ENCODE assay signal across 8 cellular contexts in genomic region chr1:203307690-203308126, GRCh38. TPM values are rescaled to one million over a fixed set of nuclear protein-coding genes. Genes with fewer than 3 reads are reported as not detected.
DNase-seq lines count a peak whose midpoint lies in the region; ATAC-seq, FAIRE-seq and TF ChIP-seq lines count a peak whose summit lies in the region.

No MANE protein-coding gene starts in this region.

- no peak for TF ChIP-seq EP300 in GM12878 (IDR thresholded peaks at IDR 0.05; ENCODE audit: borderline replicate concordance in 1 of 2, control insufficient read depth in 1 of 2, low read depth in 2 of 2, low read length in 2 of 2)

- RAD21 ChIA-PET in GM12878 (lab: Charles Lee; ENCODE audit: unreplicated experiment): interaction anchor here (0.6 to 9.7 kb wide), 12 partner anchors 8 to 1927 kb away, joined by 3 to 470 read pairs (median 8); no protein-coding TSS in a partner anchor

- peak overlapping the region; percentile 96 for H3K4me3 Mint-ChIP-seq in activated CD4-positive, alpha-beta T cell treated with anti-CD3 and anti-CD28 coated beads, Interleukin-2, amount 10 ng/mL, durations not matched to agents 7 days and 5 days

- in situ Hi-C loops in GM12878 (cut with MboI): no loop called here

- peaks cover 34% of the 10 kb centered on the region for H3K4me1 ChIP-seq in GM12878 (ENCODE audit: control insufficient read depth, insufficient read depth, low read length)
- peaks cover 4 to 8% of the 10 kb centered on the region in 2 donors for H3K4me1 ChIP-seq in lung (ENCODE audit: control insufficient read depth in 2 of 2, insufficient read depth in 2 of 2, low read length in 2 of 2)
- H3K4me1 ChIP-seq in thyroid gland: peaks cover 27 to 55% of the 10 kb centered on the region in 2 donors

- H3K27me3 ChIP-seq in GM12878 (replicated peaks in 1 of 2; ENCODE audit: control insufficient read depth in 2 of 2, insufficient read depth in 2 of 2, low read length in 1 of 2) (no peaks in the 10 kb centered on the region), lung (ENCODE audit: control insufficient read depth, insufficient read depth) (no peaks in the 10 kb centered on the region), thyroid gland (no peaks in the 10 kb centered on the region)

- intact Hi-C loops in GM12878 (cut with micrococcal nuclease; ENCODE audit: unreplicated experiment): no loop called here
- intact Hi-C loops in thyroid gland (cut with DNase I): no loop called here

- H2AFZ ChIP-seq in GM12878 (ENCODE audit: control insufficient read depth, low read depth, low read length): no peak overlapping the region

- H3K4me3 ChIP-seq in GM12878 (peak overlapping the region; percentile 97), lung (peak overlapping the region; percentile 39), thyroid gland (replicated peaks in 1 of 3) (peak overlapping the region in 2 of 3 donors; percentile 3 to 99)

- peak overlapping the region; percentile 90 for H3K9ac ChIP-seq in GM12878 (ENCODE audit: control insufficient read depth, insufficient read depth, low read length)

- peaks cover 62% of the 10 kb centered on the region for H3K36me3 Mint-ChIP-seq in activated CD4-positive, alpha-beta T cell treated with anti-CD3 and anti-CD28 coated beads, Interleukin-2, amount 10 ng/mL, durations not matched to agents 7 days and 5 days (ENCODE audit: low read depth)

- TF ChIP-seq RAD21 in GM12878 (IDR thresholded peaks at IDR 0.05; ENCODE audit: insufficient read depth, low read depth, low read length): no peak

- no peak for DNase-seq in activated CD4-positive, alpha-beta T cell treated with anti-CD3 and anti-CD28 coated beads, Interleukin-2, amount 10 ng/mL, durations not matched to agents 7 days and 5 days
- no peak for DNase-seq in activated CD4-positive, alpha-beta T cell treated with anti-CD3 and anti-CD28 coated beads for 48 hours
- DNase-seq in GM12878 (ENCODE audit: low read depth, low spot score) (no peak), lung (ENCODE audit: low spot score) (no peak), thyroid gland (no peak), GM19239 (ENCODE audit: insufficient read length, low spot score) (no peak)
- no peak for DNase-seq in stimulated activated naive CD4-positive, alpha-beta T cell treated with Interleukin-2 at 50 U/mL for 16 hours (lab: John Stamatoyannopoulos, UW)

- peak overlapping the region; percentile 96 for H3K27ac Mint-ChIP-seq in activated CD4-positive, alpha-beta T cell treated with anti-CD3 and anti-CD28 coated beads, Interleukin-2, amount 10 ng/mL, durations not matched to agents 7 days and 5 days

- no peaks in the 10 kb centered on the region for H3K9me3 Mint-ChIP-seq in activated CD4-positive, alpha-beta T cell treated with anti-CD3 and anti-CD28 coated beads, Interleukin-2, amount 10 ng/mL, durations not matched to agents 7 days and 5 days

- H3K79me2 ChIP-seq in GM12878 (ENCODE audit: control insufficient read depth, insufficient read depth, low read length): peaks cover 62% of the 10 kb centered on the region

- TF ChIP-seq CTCF in GM12878 (IDR thresholded peaks at IDR 0.05 in 2 of 3, conservative IDR thresholded peaks at IDR 0.05 in 1 of 3; ENCODE audit: control insufficient read depth in 2 of 3, extremely low read depth in 1 of 3, insufficient read depth in 1 of 3, low read depth in 3 of 3, low read length in 3 of 3): no peak
- TF ChIP-seq CTCF in lung (IDR thresholded peaks at IDR 0.05; ENCODE audit: control extremely low read depth, extremely low read depth): no peak
- no peak for TF ChIP-seq CTCF in thyroid gland (IDR thresholded peaks at IDR 0.05)

- H4K20me1 ChIP-seq in GM12878 (ENCODE audit: control insufficient read depth, insufficient read depth): peaks cover 10% of the 10 kb centered on the region

- H3K36me3 ChIP-seq in GM12878 (ENCODE audit: control insufficient read depth in 2 of 2, insufficient read depth in 2 of 2, low read length in 1 of 2) (peaks cover 4 to 12% of the 10 kb centered on the region in 2 experiments), lung (ENCODE audit: control insufficient read depth in 2 of 2, insufficient read depth in 2 of 2, low read length in 2 of 2) (peaks cover 0 to 16% of the 10 kb centered on the region in 2 donors), thyroid gland (peaks cover 0 to 37% of the 10 kb centered on the region in 2 donors)

- BruUV-seq in GM12878 (replicated peaks; lab: Mats Ljungman, UMichigan): no TSS peak

- TF ChIP-seq POLR2A in GM12878 (IDR thresholded peaks at IDR 0.05; ENCODE audit: low read depth, low read length) (no peak), thyroid gland (IDR thresholded peaks at IDR 0.05) (no peak)

- SMC1A ChIA-PET in GM12878 (lab: Charles Lee; ENCODE audit: uncharacterized antibody, unreplicated experiment): interaction anchor here (0.8 to 9.7 kb wide), 10 partner anchors 9 to 133 kb away, joined by 3 to 406 read pairs (median 20); no protein-coding TSS in a partner anchor

- WGBS in GM12878 (ENCODE audit: insufficient coverage, insufficient replicate concordance, low lambda C conversion rate, missing lambda C conversion rate): 0% methylated on average over 2 of the region's 2 CpGs
- whole genome bisulfite sequencing in lung, 2 donors: 19 to 34% methylated on average over 2 of the region's 2 CpGs
- WGBS in thyroid gland, 2 donors: 10 to 21% methylated on average over 2 of the region's 2 CpGs

- no peak for FAIRE-seq in GM12878 (lab: Jason Lieb, UNC)
- no peak for FAIRE-seq in GM19239 (lab: Jason Lieb, UNC)

- no peaks in the 10 kb centered on the region for H3K27me3 Mint-ChIP-seq in activated CD4-positive, alpha-beta T cell treated with anti-CD3 and anti-CD28 coated beads, Interleukin-2, amount 10 ng/mL, durations not matched to agents 7 days and 5 days

- H3K4me1 Mint-ChIP-seq in activated CD4-positive, alpha-beta T cell treated with anti-CD3 and anti-CD28 coated beads, Interleukin-2, amount 10 ng/mL, durations not matched to agents 7 days and 5 days: peaks cover 66% of the 10 kb centered on the region

- peak overlapping the region; percentile 91 for H3K4me2 ChIP-seq in GM12878 (ENCODE audit: control insufficient read depth, insufficient read depth)

- POLR2A ChIA-PET in activated CD4-positive, alpha-beta T cell treated with anti-CD3 and anti-CD28 coated beads, Interleukin-2, amount 10 ng/mL, durations not matched to agents 7 days and 5 days (lab: Charles Lee): interaction anchor here (1.2 to 3.3 kb wide), 4 partner anchors 13 to 19 kb away, joined by 4 to 20 read pairs (median 8); no protein-coding TSS in a partner anchor
- POLR2A ChIA-PET in GM12878 (lab: Charles Lee): interaction anchor here (1.0 to 10.0 kb wide), 10 partner anchors 8 to 121 kb away, joined by 3 to 393 read pairs (median 18); no protein-coding TSS in a partner anchor

- peak overlapping the region; percentile 61 for H3K27ac ChIP-seq in GM12878 (ENCODE audit: control insufficient read depth, insufficient read depth)
- H3K27ac ChIP-seq in lung (ENCODE audit: low read depth in 1 of 2, low read length in 1 of 2): peak overlapping the region in 1 of 2 donors; percentile 75
- H3K27ac ChIP-seq in thyroid gland: peak overlapping the region; percentile 99 to 100 (median 99)

- no peak for ATAC-seq in GM12878
- no peak for ATAC-seq in lung (ENCODE audit: insufficient read depth, low FRiP score)
- no peak for ATAC-seq in GM18909 (IDR thresholded peaks at IDR 0.05; ENCODE audit: poor library complexity, unreplicated experiment)

- H3K9me3 ChIP-seq in GM12878 (replicated peaks; ENCODE audit: control insufficient read depth, insufficient read depth, low read length): no peaks in the 10 kb centered on the region
- H3K9me3 ChIP-seq in lung (ENCODE audit: control insufficient read depth in 2 of 2, insufficient read depth in 1 of 2, low read length in 1 of 2): no peaks in the 10 kb centered on the region
- no peaks in the 10 kb centered on the region for H3K9me3 ChIP-seq in thyroid gland

- CTCF ChIA-PET in activated CD4-positive, alpha-beta T cell treated with anti-CD3 and anti-CD28 coated beads, Interleukin-2, amount 10 ng/mL, durations not matched to agents 7 days and 5 days (lab: Charles Lee): interaction anchor here (0.6 to 9.7 kb wide), 12 partner anchors 10 to 962 kb away, joined by 3 to 144 read pairs (median 12); no protein-coding TSS in a partner anchor
- CTCF ChIA-PET in GM12878 (lab: Yijun Ruan, JAX): interaction anchor here (0.7 to 9.4 kb wide), 16 partner anchors 9 to 180 kb away, joined by 3 to 281 read pairs (median 14); no protein-coding TSS in a partner anchor

RNA-seq across cellular contexts. Expression of gene BTG2, which starts 2.4 kb away (rescaled TPM):
- total RNA-seq in activated CD4-positive, alpha-beta T cell treated with anti-CD3 and anti-CD28 coated beads, Interleukin-2, amount 10 ng/mL, durations not matched to agents 7 days and 5 days: 10 to 100 TPM; 73.6 to 82.3 TPM
- total RNA-seq in GM12878 (2013; cell fraction: nucleolus; rRNA removed): 76.6 and 80.8 TPM in 2 replicates
- total RNA-seq in GM12878 (2014; rRNA removed): 127 and 144 TPM in 2 replicates
- total RNA-seq in GM12878 (2014; rRNA removed; fragmentation: Illumina TruSeq; extraction: Trizol): 66.4 and 68.1 TPM in 2 replicates
- 109 TPM in 2 replicates for total RNA-seq in GM12878 (2021)
- 33.7 TPM for polyA plus RNA-seq in GM12878 (2011; ENCODE audit: low read depth)
- 131 and 136 TPM in 2 replicates for polyA plus RNA-seq in GM12878 (2011; rRNA removed)
- polyA plus RNA-seq in GM12878 (2011; cell fraction: cytosol; rRNA removed): 145 and 154 TPM in 2 replicates
- polyA plus RNA-seq in GM12878 (2011; cell fraction: nucleus; rRNA removed): 101 and 145 TPM in 2 replicates
- polyA plus RNA-seq in GM12878 (2012): 41.9 and 88.4 TPM in 2 replicates
- 93.3 and 104 TPM in 2 replicates for polyA plus RNA-seq in GM12878 (2014; fragmentation: Illumina TruSeq; extraction: Trizol)
- 10 to 100 TPM; 23.3 to 37.2 TPM for polyA plus RNA-seq in GM12878 (2014; fragmentation: Nextera tagmentation; extraction: Ambion mirVana)
- polyA plus RNA-seq in GM12878 (2014; rRNA removed): 160 and 187 TPM in 2 replicates
- 100 to 1,000 TPM in 1 of 2 experiments, 10 to 100 TPM in 1; 91.0 to 103 TPM for polyA plus RNA-seq in GM12878 (2016; fragmentation: Nextera tagmentation; extraction: Ambion mirVana)
- 90.9 and 155 TPM in 2 replicates for polyA minus RNA-seq in GM12878 (2011; rRNA and poly(A)+ RNA removed)
- polyA minus RNA-seq in GM12878 (2011; cell fraction: cytosol; rRNA and poly(A)+ RNA removed): 84.2 and 93.8 TPM in 2 replicates
- polyA minus RNA-seq in GM12878 (2011; cell fraction: nucleus; rRNA and poly(A)+ RNA removed): 110 and 138 TPM in 2 replicates
- total RNA-seq in lung: 100 to 1,000 TPM in 1 of 2 donors, 10 to 100 TPM in 1; 51.7 to 118 TPM
- 10 to 100 TPM; 29.1 to 95.4 TPM for polyA plus RNA-seq in lung
- 10 to 100 TPM; 41.9 to 82.1 (median 51.9) TPM for total RNA-seq in thyroid gland

RNA-seq across cellular contexts. Expression of gene FMOD, which starts 43.2 kb away (rescaled TPM):
- total RNA-seq in activated CD4-positive, alpha-beta T cell treated with anti-CD3 and anti-CD28 coated beads, Interleukin-2, amount 10 ng/mL, durations not matched to agents 7 days and 5 days: not detected
- total RNA-seq in GM12878 (2013; cell fraction: nucleolus; rRNA removed): 0.17 TPM in 1 of 2 replicates, not detected in the other
- total RNA-seq in GM12878 (2014; rRNA removed) (not detected in 2 replicates), GM12878 (2014; rRNA removed; fragmentation: Illumina TruSeq; extraction: Trizol) (not detected in 2 replicates), GM12878 (2021) (0.19 and 0.26 TPM in 2 replicates), lung (10 to 100 TPM; 46.3 to 93.4 TPM), thyroid gland (100 to 1,000 TPM in 3 of 4 donors, 10 to 100 TPM in 1; 67.7 to 173 (median 111) TPM)
- 0.08 TPM for polyA plus RNA-seq in GM12878 (2011; ENCODE audit: low read depth)
- polyA plus RNA-seq in GM12878 (2011; rRNA removed) (0.11 and 0.27 TPM in 2 replicates), GM12878 (2014; fragmentation: Illumina TruSeq; extraction: Trizol) (0.03 TPM in 1 of 2 replicates, not detected in the other), GM12878 (2014; fragmentation: Nextera tagmentation; extraction: Ambion mirVana) (not detected), GM12878 (2014; rRNA removed) (not detected in 2 replicates), GM12878 (2016; fragmentation: Nextera tagmentation; extraction: Ambion mirVana) (not detected), lung (10 to 100 TPM; 16.5 to 19.4 TPM)
- 0.13 and 0.15 TPM in 2 replicates for polyA plus RNA-seq in GM12878 (2011; cell fraction: cytosol; rRNA removed)
- polyA plus RNA-seq in GM12878 (2011; cell fraction: nucleus; rRNA removed): 0.06 and 0.07 TPM in 2 replicates
- polyA plus RNA-seq in GM12878 (2012): 0.07 TPM in 1 of 2 replicates, not detected in the other
- polyA minus RNA-seq in GM12878 (2011; rRNA and poly(A)+ RNA removed): 0.10 TPM in 1 of 2 replicates, not detected in the other
- not detected in 2 replicates for polyA minus RNA-seq in GM12878 (2011; cell fraction: cytosol; rRNA and poly(A)+ RNA removed)
- polyA minus RNA-seq in GM12878 (2011; cell fraction: nucleus; rRNA and poly(A)+ RNA removed): 0.12 TPM in 1 of 2 replicates, not detected in the other

Comparison
In these comparisons a context has a peak if more than half of its experiments do, and no peak if none do; other contexts are left out.
1. H3K4me3 ChIP-seq: peak in every context shown above with its lines; median percentile 97 in GM12878; 51 in thyroid gland; 39 in lung.
2. RNA of gene FMOD, which starts 43.2 kb away (total RNA-seq): 67.7 to 173 TPM in thyroid gland and 46.3 to 93.4 TPM in lung; not detected in activated CD4-positive, alpha-beta T cell treated with anti-CD3 and anti-CD28 coated beads, Interleukin-2, amount 10 ng/mL, durations not matched to agents 7 days and 5 days and 0.17 to 0.26 TPM in GM12878; every median in the first group is over 10 times any median in the second.